Comparison of ENCODE assay signal across 16 cellular contexts in genomic region chr1:31919591-31919990, GRCh38. TPM values are rescaled to one million over a fixed set of nuclear protein-coding genes. Genes with fewer than 3 reads are reported as not detected.
A peak's percentile ranks its signal among the peaks of the same experiment; 100 is the strongest.
DNase-seq lines count a peak whose midpoint lies in the region; ATAC-seq and TF ChIP-seq lines count a peak whose summit lies in the region.
"Had no signal": no experiment of that assay in that cellular context is flagged by ENCODE, and none has a peak within 500 bp of the region (broad histone marks: within the 10 kb centered on the region; RNA-seq: fewer than 3 reads in every experiment).

No MANE protein-coding gene starts in this region.

- no peak overlapping the region for H3K4me3 Mint-ChIP-seq in CD14-positive monocyte
- H3K4me3 Mint-ChIP-seq in CD4-positive, alpha-beta T cell = peak overlapping the region; percentile 34
- H3K4me3 Mint-ChIP-seq in T-cell = no peak overlapping the region
- peak overlapping the region in 4 of 10 donors; percentile 14 to 45 (median 34) for H3K4me3 Mint-ChIP-seq in naive thymus-derived CD4-positive, alpha-beta T cell
- H3K4me3 Mint-ChIP-seq: HFFc6 had no signal

- H3K9me3 ChIP-seq in CD4-positive, alpha-beta T cell (ENCODE audit: control insufficient read depth, low read length) = no peaks in the 10 kb centered on the region
- no peaks in the 10 kb centered on the region for H3K9me3 ChIP-seq in naive thymus-derived CD4-positive, alpha-beta T cell (ENCODE audit: control insufficient read depth in 2 of 3, low read length in 3 of 3)

- peaks cover 15 to 21% (median 20%) of the 10 kb centered on the region in 3 experiments for H3K36me3 ChIP-seq in naive thymus-derived CD4-positive, alpha-beta T cell (ENCODE audit: control insufficient read depth in 2 of 3, insufficient read depth in 3 of 3, low read length in 3 of 3)

- CTCF ChIA-PET in CD4-positive, alpha-beta T cell (lab: Charles Lee) = no interaction called here
- CTCF ChIA-PET in T-cell (lab: Charles Lee) = interaction anchor here in 1 of 2 donors (0.7 kb wide), 1 partner anchor 25 kb away, joined by 4 read pairs; no protein-coding TSS in a partner anchor
- CTCF ChIA-PET in naive thymus-derived CD4-positive, alpha-beta T cell (lab: Charles Lee) = interaction anchor here (0.6 kb wide), 1 partner anchor 10 kb away, joined by 3 read pairs; no protein-coding TSS in a partner anchor

- peaks cover 39 to 57% of the 10 kb centered on the region in 2 donors for H3K36me3 Mint-ChIP-seq in CD14-positive monocyte
- peaks cover 74% of the 10 kb centered on the region for H3K36me3 Mint-ChIP-seq in CD4-positive, alpha-beta T cell (ENCODE audit: low read depth)
- peaks cover 38% of the 10 kb centered on the region for H3K36me3 Mint-ChIP-seq in T-cell
- H3K36me3 Mint-ChIP-seq in naive thymus-derived CD4-positive, alpha-beta T cell = peaks cover 4 to 30% (median 20%) of the 10 kb centered on the region in 5 donors

- no peak overlapping the region for H3K27ac ChIP-seq in CD4-positive, alpha-beta T cell (ENCODE audit: low read depth, low read length)
- no peak overlapping the region for H3K27ac ChIP-seq in naive thymus-derived CD4-positive, alpha-beta T cell (ENCODE audit: low read depth, low read length)

- POLR2A ChIA-PET in CD4-positive, alpha-beta T cell (lab: Charles Lee) = interaction anchor here (1.2 to 1.7 kb wide), 2 partner anchors 25 to 44 kb away, joined by 3 to 8 read pairs; no protein-coding TSS in a partner anchor
- POLR2A ChIA-PET in T-cell (lab: Charles Lee) = no interaction called here
- POLR2A ChIA-PET in naive thymus-derived CD4-positive, alpha-beta T cell (lab: Charles Lee) = interaction anchor here (1.1 kb wide), 1 partner anchor 15 kb away, joined by 4 read pairs; no protein-coding TSS in a partner anchor

- H3K27ac Mint-ChIP-seq in CD14-positive monocyte = peak overlapping the region in 5 of 7 donors; percentile 49 to 99 (median 78)
- peak overlapping the region; percentile 35 for H3K27ac Mint-ChIP-seq in CD4-positive, alpha-beta T cell
- H3K27ac Mint-ChIP-seq in T-cell = peak overlapping the region; percentile 12 to 52
- peak overlapping the region in 7 of 9 donors; percentile 25 to 80 (median 55) for H3K27ac Mint-ChIP-seq in naive thymus-derived CD4-positive, alpha-beta T cell
- H3K27ac Mint-ChIP-seq: HFFc6 had no signal

- H3K27me3 Mint-ChIP-seq in CD14-positive monocyte (ENCODE audit: low read depth in 3 of 3) = no peaks in the 10 kb centered on the region
- H3K27me3 Mint-ChIP-seq in CD4-positive, alpha-beta T cell = no peaks in the 10 kb centered on the region
- H3K27me3 Mint-ChIP-seq in T-cell = no peaks in the 10 kb centered on the region
- no peaks in the 10 kb centered on the region for H3K27me3 Mint-ChIP-seq in naive thymus-derived CD4-positive, alpha-beta T cell

- H3K4me3 ChIP-seq in naive thymus-derived CD4-positive, alpha-beta T cell (ENCODE audit: low read length) = no peak overlapping the region

- H3K27me3 ChIP-seq in CD4-positive, alpha-beta T cell (ENCODE audit: control insufficient read depth, insufficient read depth, low read length) = no peaks in the 10 kb centered on the region
- no peaks in the 10 kb centered on the region for H3K27me3 ChIP-seq in naive thymus-derived CD4-positive, alpha-beta T cell (ENCODE audit: control insufficient read depth in 2 of 2, insufficient read depth in 2 of 2, low read length in 2 of 2)

- peaks cover 31 to 43% of the 10 kb centered on the region in 2 donors for H3K4me1 ChIP-seq in naive thymus-derived CD4-positive, alpha-beta T cell (ENCODE audit: control insufficient read depth in 2 of 2, insufficient read depth in 2 of 2, low read length in 2 of 2)

- TF ChIP-seq CTCF in CD14-positive monocyte (IDR thresholded peaks at IDR 0.05) = no peak
- no peak for TF ChIP-seq CTCF in CD4-positive, alpha-beta T cell (IDR thresholded peaks at IDR 0.05)

- intact Hi-C loops in CD14-positive monocyte (cut with micrococcal nuclease) = no loop called here
- intact Hi-C loops in CD4-positive, alpha-beta T cell (cut with DNase I, micrococcal nuclease) = no loop called here
- intact Hi-C loops in naive thymus-derived CD4-positive, alpha-beta T cell (cut with micrococcal nuclease) = no loop called here

- H3K9me3 Mint-ChIP-seq in CD14-positive monocyte (peaks cover 0 to 2% (median 0%) of the 10 kb centered on the region in 7 donors), T-cell (no peaks in the 10 kb centered on the region)
- H3K9me3 Mint-ChIP-seq in CD4-positive, alpha-beta T cell = no peaks in the 10 kb centered on the region
- H3K9me3 Mint-ChIP-seq in naive thymus-derived CD4-positive, alpha-beta T cell = no peaks in the 10 kb centered on the region
- H3K9me3 Mint-ChIP-seq: HFFc6 had no signal

- peaks cover 47% of the 10 kb centered on the region for H3K4me1 Mint-ChIP-seq in CD14-positive monocyte
- peaks cover 72% of the 10 kb centered on the region for H3K4me1 Mint-ChIP-seq in CD4-positive, alpha-beta T cell (ENCODE audit: low read depth)
- peaks cover 66 to 74% (median 72%) of the 10 kb centered on the region in 3 donors for H3K4me1 Mint-ChIP-seq in T-cell
- H3K4me1 Mint-ChIP-seq in naive thymus-derived CD4-positive, alpha-beta T cell = peaks cover 40 to 82% (median 64%) of the 10 kb centered on the region in 7 donors

- ATAC-seq in CD4-positive, alpha-beta T cell (ENCODE audit: poor library complexity) = no peak
- ATAC-seq in T-cell (replicated peaks in 1 of 4) = no peak
- ATAC-seq in naive thymus-derived CD4-positive, alpha-beta T cell = no peak
- no peak for ATAC-seq in HG02884 (IDR thresholded peaks at IDR 0.05; ENCODE audit: unreplicated experiment)
- ATAC-seq: SK-N-SH treated with all-trans-retinoic acid at 6 μM for 48 hours had no signal

- DNase-seq in CD14-positive monocyte (ENCODE audit: low spot score) (no peak), T-cell (no peak), NCI-H1436 treated with DMSO at 0.1 percent for 48 hours (lab: John Stamatoyannopoulos, UW) (no peak), cerebellar cortex (ENCODE audit: low spot score) (no peak)
- DNase-seq in CD4-positive, alpha-beta T cell = no peak
- DNase-seq in naive thymus-derived CD4-positive, alpha-beta T cell = no peak
- DNase-seq: ACHN, AML-193, GDM1, HFFc6, NCI-H1417, NCI-H1930, NCI-H526 treated with DMSO at 0.1 percent for 48 hours, SHP77 treated with DMSO at 0.1 percent for 48 hours had no signal

RNA-seq across cellular contexts. Expression of gene PTP4A2, which starts 18.6 kb away (rescaled TPM):
- polyA plus RNA-seq in CD14-positive monocyte = 100 to 1,000 TPM; 294 to 501 TPM
- total RNA-seq in CD4-positive, alpha-beta T cell = 100 to 1,000 TPM; 282 to 287 TPM
- total RNA-seq in T-cell = 100 to 1,000 TPM; 187 to 341 (median 224) TPM
- 100 to 1,000 TPM; 196 to 449 (median 271) TPM for total RNA-seq in naive thymus-derived CD4-positive, alpha-beta T cell
- polyA plus RNA-seq in naive thymus-derived CD4-positive, alpha-beta T cell = 100 to 1,000 TPM; 276 to 398 TPM

Comparison
In these comparisons a context has a peak if more than half of its experiments do, and no peak if none do; other contexts are left out.
1. POLR2A ChIA-PET loops: an anchor here in CD4-positive, alpha-beta T cell (1.2 to 1.7 kb wide) and naive thymus-derived CD4-positive, alpha-beta T cell (1.1 kb wide); none called in T-cell.